Comparison of ENCODE assay signal across 20 cellular contexts in the genomic region with DNA sequence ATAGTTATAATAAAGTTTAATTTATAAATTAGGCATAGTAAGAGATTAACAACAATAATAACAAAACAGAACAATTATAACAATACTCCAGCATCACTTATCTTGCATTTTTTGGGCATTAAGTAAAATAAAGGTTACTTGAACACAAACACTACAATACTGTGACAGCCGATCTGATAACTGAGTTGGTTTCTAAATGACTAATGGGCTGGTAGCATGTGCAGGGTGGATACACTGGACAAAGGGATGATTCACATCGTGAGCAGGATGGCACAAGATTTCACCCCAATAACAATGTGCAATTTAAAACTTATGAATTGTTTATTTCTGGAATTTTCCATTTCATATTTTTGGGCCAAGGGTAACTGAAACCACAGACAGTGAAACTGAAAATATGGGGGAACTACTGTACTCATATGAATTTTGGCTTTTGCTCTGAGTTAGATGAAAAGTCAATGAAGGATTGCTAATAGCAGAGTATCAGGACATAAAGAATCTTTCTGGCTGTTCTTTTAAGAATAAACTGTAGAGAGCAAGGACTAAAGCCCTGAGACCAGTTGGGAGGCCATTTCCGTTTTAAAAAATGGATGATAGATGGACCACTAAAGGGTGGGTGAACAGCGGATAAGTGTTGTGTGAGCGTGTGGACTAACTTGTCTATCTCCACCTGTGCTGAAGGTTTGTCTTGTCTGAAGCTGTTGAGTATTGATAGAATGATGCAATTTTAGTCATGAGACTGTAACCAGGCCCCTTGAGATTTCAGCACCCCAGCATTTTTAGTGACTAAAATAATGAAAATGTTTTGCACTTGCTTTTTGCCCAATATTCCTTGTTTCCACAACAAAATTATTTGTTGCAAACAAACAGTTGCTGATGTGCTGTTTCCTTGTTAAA. TPM values are rescaled to one million over a fixed set of nuclear protein-coding genes. Genes with fewer than 3 reads are reported as not detected.
DNase-seq lines count a peak whose midpoint lies in the region; FAIRE-seq and TF ChIP-seq lines count a peak whose summit lies in the region.
"Had no signal": no experiment of that assay in that cellular context is flagged by ENCODE, and none has a peak within 500 bp of the region (broad histone marks: within the 10 kb centered on the region; RNA-seq: fewer than 3 reads in every experiment).

No MANE protein-coding gene starts in this region.

- CTCF ChIA-PET in MCF 10A (lab: Yijun Ruan, JAX): interaction anchor here (1.3 kb wide), 1 partner anchor 70 kb away, joined by 4 read pairs; no protein-coding TSS in a partner anchor

- no peak overlapping the region for H3K4me3 ChIP-seq in breast epithelium
- no peak overlapping the region for H3K4me3 ChIP-seq in epithelial cell of esophagus (ENCODE audit: low read length)
- H3K4me3 ChIP-seq: sigmoid colon had no signal

- no peak for TF ChIP-seq POLR2A in breast epithelium (IDR thresholded peaks at IDR 0.05)

- H3K4me1 Mint-ChIP-seq in MCF 10A (ENCODE audit: insufficient read depth, unreplicated experiment) (peaks cover 35% of the 10 kb centered on the region), HFFc6 (ENCODE audit: low read depth) (no peaks in the 10 kb centered on the region), endothelial cell (ENCODE audit: unreplicated experiment) (no peaks in the 10 kb centered on the region)

- BruUV-seq in MCF 10A (replicated peaks; lab: Mats Ljungman, UMichigan): TSS peak; percentile 33

- H3K27me3 Mint-ChIP-seq in MCF 10A (ENCODE audit: insufficient read depth, unreplicated experiment) (peaks cover under 1% of the 10 kb centered on the region), HFFc6 (ENCODE audit: insufficient read depth) (peaks cover 5% of the 10 kb centered on the region; the same call in 1 of the 2 replicates), endothelial cell (ENCODE audit: unreplicated experiment) (no peaks in the 10 kb centered on the region)

- no peaks in the 10 kb centered on the region for H3K9me3 ChIP-seq in breast epithelium
- H3K9me3 ChIP-seq: sigmoid colon had no signal

- peak; percentile 53 for DNase-seq in MCF 10A (ENCODE audit: unreplicated experiment)
- no peak for DNase-seq in breast epithelium (ENCODE audit: low spot score in 2 of 2)
- peak; percentile 26 for DNase-seq in LHCN-M2 (ENCODE audit: low read depth)
- peak; percentile 85 for DNase-seq in epithelial cell of esophagus (ENCODE audit: low read depth)
- DNase-seq in urothelium cell line (ENCODE audit: low spot score): peak; percentile 27
- DNase-seq in head of caudate nucleus: no peak
- DNase-seq in HFFc6: no peak
- no peak for DNase-seq in endothelial cell (ENCODE audit: low spot score)
- DNase-seq: hypothalamus, Kasumi-1, left colon, NCI-H1930, NCI-H69, occipital lobe, RPMI8226, sigmoid colon had no signal

- H3K36me3 ChIP-seq in breast epithelium: no peaks in the 10 kb centered on the region
- H3K36me3 ChIP-seq: sigmoid colon had no signal

- intact Hi-C loops in MCF 10A (cut with micrococcal nuclease): no loop called here
- intact Hi-C loops in breast epithelium (cut with DNase I; ENCODE audit: low total_unique reads): no loop called here
- intact Hi-C loops in head of caudate nucleus (cut with DNase I): no loop called here

- no peaks in the 10 kb centered on the region for H3K36me3 Mint-ChIP-seq in MCF 10A (ENCODE audit: insufficient read depth, unreplicated experiment)
- no peaks in the 10 kb centered on the region for H3K36me3 Mint-ChIP-seq in HFFc6 (ENCODE audit: low read depth)
- no peaks in the 10 kb centered on the region for H3K36me3 Mint-ChIP-seq in endothelial cell (ENCODE audit: low read depth, unreplicated experiment)

- FAIRE-seq in urothelium cell line (lab: Jason Lieb, UNC): no peak
- FAIRE-seq: colon had no signal

- no peaks in the 10 kb centered on the region for H3K4me1 ChIP-seq in breast epithelium

- no peaks in the 10 kb centered on the region for H3K9me3 Mint-ChIP-seq in MCF 10A (ENCODE audit: unreplicated experiment)
- H3K9me3 Mint-ChIP-seq in HFFc6: no peaks in the 10 kb centered on the region
- H3K9me3 Mint-ChIP-seq in endothelial cell (ENCODE audit: unreplicated experiment): no peaks in the 10 kb centered on the region
- H3K9me3 Mint-ChIP-seq: T-helper 1 cell treated with Interleukin-12 subunit alpha and Interleukin-12 subunit beta and Interleukin-4 antibody, amounts not matched to agents 30 μg/mL and 1 μg/mL, for 36 hours had no signal

- POLR2A ChIA-PET in MCF 10A (lab: Yijun Ruan, JAX): interaction anchor here (0.9 to 3.7 kb wide), 5 partner anchors 8 to 170 kb away, joined by 3 to 49 read pairs (median 3); partner anchors contain the start of gene SPINT3

- H3K27ac Mint-ChIP-seq in MCF 10A (ENCODE audit: low read depth, unreplicated experiment) (peak overlapping the region; percentile 69), HFFc6 (no peak overlapping the region), endothelial cell (ENCODE audit: unreplicated experiment) (no peak overlapping the region)
- H3K27ac Mint-ChIP-seq: T-helper 1 cell treated with Interleukin-12 subunit alpha and Interleukin-12 subunit beta and Interleukin-4 antibody, amounts not matched to agents 30 μg/mL and 1 μg/mL, for 36 hours had no signal

- H3K27me3 ChIP-seq in breast epithelium: peaks cover 0 to 5% of the 10 kb centered on the region in 2 donors
- H3K27me3 ChIP-seq: sigmoid colon had no signal

- TF ChIP-seq CTCF in MCF 10A (IDR thresholded peaks at IDR 0.05; ENCODE audit: unreplicated experiment) (no peak), breast epithelium (IDR thresholded peaks at IDR 0.05) (no peak), epithelial cell of esophagus (IDR thresholded peaks at IDR 0.05; ENCODE audit: insufficient read depth, low read depth, low read length, missing control alignments) (no peak), HFFc6 (IDR thresholded peaks at IDR 0.05) (no peak), endothelial cell (IDR thresholded peaks at IDR 0.05; ENCODE audit: unreplicated experiment) (no peak)

- H3K27ac ChIP-seq in breast epithelium: no peak overlapping the region
- H3K27ac ChIP-seq: sigmoid colon had no signal

- H3K4me3 Mint-ChIP-seq in MCF 10A (ENCODE audit: unreplicated experiment) (no peak overlapping the region), HFFc6 (no peak overlapping the region), endothelial cell (ENCODE audit: unreplicated experiment) (no peak overlapping the region)
- H3K4me3 Mint-ChIP-seq: T-helper 1 cell treated with Interleukin-12 subunit alpha and Interleukin-12 subunit beta and Interleukin-4 antibody, amounts not matched to agents 30 μg/mL and 1 μg/mL, for 36 hours had no signal

RNA-seq across cellular contexts. Expression of gene SPINT3, which starts 8.2 kb away (rescaled TPM):
- total RNA-seq in MCF 10A (2022) (not detected in 2 replicates), breast epithelium (not detected), LHCN-M2 (2014; rRNA removed) (not detected in 2 replicates), endothelial cell (ENCODE audit: unreplicated experiment) (not detected)
- polyA plus RNA-seq in LHCN-M2 (2012): not detected
- not detected for total RNA-seq in HFFc6 (2021; fragmentation: NEBNext Ultra II Directional; extraction: Animal tissue kit (Norgen Biotek cat#: 25700))
- total RNA-seq: left colon, mucosa of gallbladder, occipital lobe, sigmoid colon, ureter had no signal
- polyA plus RNA-seq: sigmoid colon had no signal

RNA-seq across cellular contexts. Expression of gene WFDC6, which starts 32.1 kb away (rescaled TPM):
- total RNA-seq in MCF 10A (2022): not detected in 2 replicates
- not detected for total RNA-seq in breast epithelium
- not detected in 2 replicates for total RNA-seq in LHCN-M2 (2014; rRNA removed)
- polyA plus RNA-seq in LHCN-M2 (2012): not detected
- total RNA-seq in HFFc6 (2021; fragmentation: NEBNext Ultra II Directional; extraction: Animal tissue kit (Norgen Biotek cat#: 25700)): not detected
- total RNA-seq in endothelial cell (ENCODE audit: unreplicated experiment): not detected
- total RNA-seq: left colon, mucosa of gallbladder, occipital lobe, sigmoid colon, ureter had no signal
- polyA plus RNA-seq: sigmoid colon had no signal

RNA-seq across cellular contexts. Expression of gene WFDC2, which starts 37.6 kb away (rescaled TPM):
- total RNA-seq in MCF 10A (2022) (not detected in 2 replicates), breast epithelium (100 to 1,000 TPM in 1 of 3 donors, 10 to 100 TPM in 1, not detected in 1; 43.9 to 106 TPM), LHCN-M2 (2014; rRNA removed) (not detected in 2 replicates), endothelial cell (ENCODE audit: unreplicated experiment) (4.6 TPM)
- 0.11 TPM for polyA plus RNA-seq in LHCN-M2 (2012)
- under 1 TPM in 1 of 6 experiments, not detected in 5; 0.97 TPM for total RNA-seq in HFFc6 (2021; fragmentation: NEBNext Ultra II Directional; extraction: Animal tissue kit (Norgen Biotek cat#: 25700))

RNA-seq across cellular contexts. Expression of gene EPPIN, which starts 40.0 kb away (rescaled TPM):
- not detected in 2 replicates for total RNA-seq in MCF 10A (2022)
- not detected for total RNA-seq in breast epithelium
- total RNA-seq in LHCN-M2 (2014; rRNA removed): not detected in 2 replicates
- not detected for polyA plus RNA-seq in LHCN-M2 (2012)
- total RNA-seq in HFFc6 (2021; fragmentation: NEBNext Ultra II Directional; extraction: Animal tissue kit (Norgen Biotek cat#: 25700)): not detected
- total RNA-seq in endothelial cell (ENCODE audit: unreplicated experiment): not detected
- total RNA-seq: left colon, mucosa of gallbladder, occipital lobe, sigmoid colon, ureter had no signal
- polyA plus RNA-seq: sigmoid colon had no signal

Comparison
In these comparisons a context has a peak if more than half of its experiments do, and no peak if none do; other contexts are left out.
1. DNase-seq: peak in MCF 10A (single experiment), LHCN-M2 (single experiment), epithelial cell of esophagus (single experiment) and urothelium cell line (single experiment); none in breast epithelium (0 of 2), head of caudate nucleus (0 of 42), HFFc6 (single experiment) and endothelial cell (single experiment).